ENCODE assay signal across 8 cellular contexts in genomic region chr3:129278970-129279906, GRCh38. TPM values are rescaled to one million over a fixed set of nuclear protein-coding genes. Genes with fewer than 3 reads are reported as not detected.
DNase-seq lines count a peak whose midpoint lies in the region; TF ChIP-seq lines count a peak whose summit lies in the region.

No MANE protein-coding gene starts in this region.

- CTCF ChIA-PET in Caco-2 (lab: Charles Lee): interaction anchor here (0.6 to 1.5 kb wide), 2 partner anchors 22 to 37 kb away, joined by 5 read pairs; a partner anchor contains a TSS

- no peaks in the 10 kb centered on the region for H3K27me3 ChIP-seq in Caco-2 (replicated peaks; ENCODE audit: control insufficient read depth, insufficient read depth, low read length)

- POLR2A ChIA-PET in Caco-2 (lab: Charles Lee): interaction anchor here (0.6 to 2.5 kb wide), 4 partner anchors 27 to 286 kb away, joined by 3 to 17 read pairs (median 3); partner anchors contain the start of gene CFAP92

- H3K36me3 Mint-ChIP-seq in Caco-2 (ENCODE audit: insufficient read depth, unreplicated experiment) (peaks cover 61% of the 10 kb centered on the region), progenitor cell of endocrine pancreas (ENCODE audit: insufficient read depth) (peaks cover 7% of the 10 kb centered on the region)

- intact Hi-C loops in Caco-2 (cut with micrococcal nuclease; ENCODE audit: unreplicated experiment) (loop anchor here (1.0 to 2.0 kb wide), 2 partner anchors 30 to 36 kb away; partner anchors contain the start of gene COPG1), head of caudate nucleus (cut with DNase I) (loop anchor here (5.0 kb wide), 1 partner anchor 38 kb away; a partner anchor contains a TSS)

- peak overlapping the region; percentile 81 for H3K4me3 ChIP-seq in Caco-2 (ENCODE audit: low read depth, low read length)
- peak overlapping the region; percentile 92 for H3K4me3 ChIP-seq in HFF-Myc (replicated peaks; ENCODE audit: low read depth, low read length)

- no TSS peak for BruUV-seq in Caco-2 (replicated peaks; lab: Mats Ljungman, UMichigan)

- TF ChIP-seq CTCF in Caco-2 (IDR thresholded peaks at IDR 0.05; ENCODE audit: insufficient read depth in 1 of 2, low read depth in 1 of 2, low read length in 1 of 2, severe bottlenecking in 1 of 2, unreplicated experiment in 1 of 2): no peak
- TF ChIP-seq CTCF in HFF-Myc (IDR thresholded peaks at IDR 0.05; ENCODE audit: low read depth, low read length, missing control alignments): no peak
- no peak for TF ChIP-seq CTCF in progenitor cell of endocrine pancreas (IDR thresholded peaks at IDR 0.05; ENCODE audit: unreplicated experiment)

- H3K27me3 Mint-ChIP-seq in Caco-2 (ENCODE audit: insufficient read depth, unreplicated experiment): no peaks in the 10 kb centered on the region
- H3K27me3 Mint-ChIP-seq in progenitor cell of endocrine pancreas: no peaks in the 10 kb centered on the region

- H3K27ac Mint-ChIP-seq in Caco-2 (ENCODE audit: unreplicated experiment) (peak overlapping the region; percentile 98), progenitor cell of endocrine pancreas (peak overlapping the region; percentile 98)

- peak; percentile 57 to 59 for DNase-seq in Caco-2
- peak; percentile 25 for DNase-seq in HFF-Myc (ENCODE audit: extremely low read depth, low read depth)
- DNase-seq in RPMI7951 (ENCODE audit: low read depth): peak; percentile 59
- DNase-seq in activated naive CD4-positive, alpha-beta T cell treated with Interleukin-2 at 50 U/mL for 16 hours: peak; percentile 58
- peak in 37 of 42 donors; percentile 9 to 64 (median 34) for DNase-seq in head of caudate nucleus
- DNase-seq in progenitor cell of endocrine pancreas (ENCODE audit: low spot score, unreplicated experiment): peak; percentile 43
- peak; percentile 49 for DNase-seq in ureter (ENCODE audit: low spot score)
- no peak for DNase-seq in NCI-H2171 (lab: John Stamatoyannopoulos, UW)

- H3K9me3 Mint-ChIP-seq in Caco-2 (ENCODE audit: unreplicated experiment) (no peaks in the 10 kb centered on the region), progenitor cell of endocrine pancreas (ENCODE audit: low read depth) (no peaks in the 10 kb centered on the region)

- no peaks in the 10 kb centered on the region for H3K9me3 ChIP-seq in Caco-2

- H3K4me3 Mint-ChIP-seq in Caco-2 (ENCODE audit: unreplicated experiment): peak overlapping the region; percentile 98
- H3K4me3 Mint-ChIP-seq in progenitor cell of endocrine pancreas (ENCODE audit: low read depth): peak overlapping the region; percentile 85

- H3K4me1 Mint-ChIP-seq in Caco-2 (ENCODE audit: low read depth, unreplicated experiment) (peaks cover 15% of the 10 kb centered on the region), progenitor cell of endocrine pancreas (ENCODE audit: low read depth) (peaks cover 16% of the 10 kb centered on the region)

- peaks cover 5% of the 10 kb centered on the region for H3K36me3 ChIP-seq in Caco-2 (ENCODE audit: control insufficient read depth, insufficient read depth, low read length)

- peaks cover 7% of the 10 kb centered on the region for H3K4me1 ChIP-seq in Caco-2

RNA-seq across cellular contexts. Expression of gene HMCES, which starts 0.6 kb away (rescaled TPM):
- total RNA-seq in Caco-2 (2022) (47.7 and 47.9 TPM in 2 replicates), progenitor cell of endocrine pancreas (35.3 TPM in 2 replicates), ureter (32.2 TPM)
- 38.2 and 38.3 TPM in 2 replicates for total RNA-seq in RPMI7951 (2014; rRNA removed; shearing (Covaris generic))

RNA-seq across cellular contexts. Expression of gene COPG1, which starts 29.8 kb away (rescaled TPM):
- total RNA-seq in Caco-2 (2022): 178 TPM in 2 replicates
- total RNA-seq in RPMI7951 (2014; rRNA removed; shearing (Covaris generic)): 139 and 166 TPM in 2 replicates
- 141 and 145 TPM in 2 replicates for total RNA-seq in progenitor cell of endocrine pancreas
- 133 TPM for total RNA-seq in ureter
